ENCODE assay signal across 20 cellular contexts in genomic region chr6:157300436-157300835, GRCh38. TPM values are rescaled to one million over a fixed set of nuclear protein-coding genes. Genes with fewer than 3 reads are reported as not detected.
DNase-seq lines count a peak whose midpoint lies in the region; ATAC-seq and TF ChIP-seq lines count a peak whose summit lies in the region.
"Had no signal": no experiment of that assay in that cellular context is flagged by ENCODE, and none has a peak within 500 bp of the region (broad histone marks: within the 10 kb centered on the region; RNA-seq: fewer than 3 reads in every experiment).

No MANE protein-coding gene starts in this region.

- H3K27ac Mint-ChIP-seq in activated CD8-positive, alpha-beta memory T cell treated with anti-CD3 and anti-CD28 coated beads, Interleukin-2, amount 10 ng/mL, durations not matched to agents 7 days and 5 days, result no peak overlapping the region
- H3K27ac Mint-ChIP-seq: B cell; CD4-positive, alpha-beta T cell; CD8-positive, alpha-beta T cell had no signal

- no peak overlapping the region for H3K4me3 ChIP-seq in heart left ventricle
- H3K4me3 ChIP-seq in right atrium auricular region, result no peak overlapping the region
- no peak overlapping the region for H3K4me3 ChIP-seq in right cardiac atrium (ENCODE audit: low read length)
- no peak overlapping the region for H3K4me3 ChIP-seq in upper lobe of left lung
- H3K4me3 ChIP-seq: A549; BLaER1 treated with 17β-estradiol and CSF1 and Interleukin-3, amounts not matched to agents 10 nM and 100 nM had no signal

- H3K9me3 ChIP-seq in heart left ventricle, result no peaks in the 10 kb centered on the region
- no peaks in the 10 kb centered on the region for H3K9me3 ChIP-seq in right atrium auricular region
- H3K9me3 ChIP-seq in right cardiac atrium (ENCODE audit: control insufficient read depth, low read length), result no peaks in the 10 kb centered on the region
- H3K9me3 ChIP-seq in upper lobe of left lung, result no peaks in the 10 kb centered on the region
- H3K9me3 ChIP-seq: A549, Caco-2 had no signal

- H3K36me3 Mint-ChIP-seq in activated CD8-positive, alpha-beta memory T cell treated with anti-CD3 and anti-CD28 coated beads, Interleukin-2, amount 10 ng/mL, durations not matched to agents 7 days and 5 days, result peaks cover 4% of the 10 kb centered on the region

- H3K36me3 ChIP-seq in heart left ventricle (peaks cover 0 to 5% (median 0%) of the 10 kb centered on the region in 9 donors), right atrium auricular region (peaks cover 6% of the 10 kb centered on the region), upper lobe of left lung (no peaks in the 10 kb centered on the region)

- H3K4me1 ChIP-seq in heart left ventricle (peaks cover 0 to 36% (median 25%) of the 10 kb centered on the region in 12 donors), right atrium auricular region (peaks cover 0 to 16% of the 10 kb centered on the region in 2 donors), right cardiac atrium (ENCODE audit: control insufficient read depth, insufficient read depth, low read length) (peaks cover 5% of the 10 kb centered on the region), upper lobe of left lung (peaks cover 0 to 21% (median 13%) of the 10 kb centered on the region in 4 donors)
- H3K4me1 ChIP-seq: A549 had no signal

- CTCF ChIA-PET in activated CD8-positive, alpha-beta memory T cell treated with anti-CD3 and anti-CD28 coated beads, Interleukin-2, amount 10 ng/mL, durations not matched to agents 7 days and 5 days (lab: Charles Lee), result interaction anchor here (0.6 kb wide), 1 partner anchor 239 kb away, joined by 3 read pairs; no protein-coding TSS in a partner anchor

- H3K27me3 ChIP-seq in heart left ventricle (no peaks in the 10 kb centered on the region), right atrium auricular region (no peaks in the 10 kb centered on the region), right cardiac atrium (ENCODE audit: control insufficient read depth, insufficient read depth) (no peaks in the 10 kb centered on the region), upper lobe of left lung (no peaks in the 10 kb centered on the region)
- H3K27me3 ChIP-seq: BLaER1 treated with 17β-estradiol and CSF1 and Interleukin-3, amounts not matched to agents 10 nM and 100 nM had no signal

- no peak overlapping the region for H3K4me3 Mint-ChIP-seq in activated CD8-positive, alpha-beta memory T cell treated with anti-CD3 and anti-CD28 coated beads, Interleukin-2, amount 10 ng/mL, durations not matched to agents 7 days and 5 days
- H3K4me3 Mint-ChIP-seq: B cell; CD4-positive, alpha-beta T cell; CD8-positive, alpha-beta T cell had no signal

- H3K27me3 Mint-ChIP-seq in activated CD8-positive, alpha-beta memory T cell treated with anti-CD3 and anti-CD28 coated beads, Interleukin-2, amount 10 ng/mL, durations not matched to agents 7 days and 5 days, result no peaks in the 10 kb centered on the region
- H3K27me3 Mint-ChIP-seq: B cell; CD4-positive, alpha-beta T cell had no signal

- H3K4me1 Mint-ChIP-seq in activated CD8-positive, alpha-beta memory T cell treated with anti-CD3 and anti-CD28 coated beads, Interleukin-2, amount 10 ng/mL, durations not matched to agents 7 days and 5 days, result peaks cover 8% of the 10 kb centered on the region

- no peak for TF ChIP-seq CTCF in heart left ventricle (IDR thresholded peaks at IDR 0.05)
- TF ChIP-seq CTCF in right atrium auricular region (IDR thresholded peaks at IDR 0.05), result no peak
- no peak for TF ChIP-seq CTCF in upper lobe of left lung (IDR thresholded peaks at IDR 0.05)

- peak; percentile 43 for ATAC-seq in Right ventricle myocardium inferior
- ATAC-seq in heart left ventricle, result peak; percentile 51 to 67 (median 59)
- peak; percentile 8 to 38 for ATAC-seq in left cardiac atrium
- peak; percentile 31 to 72 for ATAC-seq in right cardiac atrium
- no peak for ATAC-seq in activated CD8-positive, alpha-beta memory T cell treated with anti-CD3 and anti-CD28 coated beads, Interleukin-2, amount 10 ng/mL, durations not matched to agents 7 days and 5 days
- ATAC-seq in upper lobe of left lung (ENCODE audit: low FRiP score in 2 of 2), result no peak
- ATAC-seq: A549; CD8-positive, alpha-beta T cell had no signal

- TF ChIP-seq POLR2A in heart left ventricle (IDR thresholded peaks at IDR 0.05) (no peak), upper lobe of left lung (IDR thresholded peaks at IDR 0.05) (no peak)

- no peak for TF ChIP-seq EP300 in upper lobe of left lung (IDR thresholded peaks at IDR 0.05)

- H3K27ac ChIP-seq in heart left ventricle (no peak overlapping the region), right atrium auricular region (no peak overlapping the region), right cardiac atrium (ENCODE audit: low read length) (no peak overlapping the region), upper lobe of left lung (no peak overlapping the region)
- H3K27ac ChIP-seq: 22Rv1; A549; BLaER1 treated with 17β-estradiol and CSF1 and Interleukin-3, amounts not matched to agents 10 nM and 100 nM; C4-2B had no signal

- WGBS in heart left ventricle, 4 donors, result 72 to 85% (median 81%) methylated on average over 12 of the region's 12 CpGs
- WGBS in right cardiac atrium, result 87% methylated on average over 12 of the region's 12 CpGs
- 96 to 97% methylated on average over 12 of the region's 12 CpGs for WGBS in upper lobe of left lung, 2 donors

- no peak for DNase-seq in Right ventricle myocardium inferior (ENCODE audit: missing footprints)
- no peak for DNase-seq in cardiac septum (ENCODE audit: low spot score)
- DNase-seq in heart left ventricle, result no peak
- DNase-seq in right atrium auricular region (ENCODE audit: low spot score), result no peak
- no peak for DNase-seq in left cardiac atrium
- DNase-seq in right cardiac atrium, result no peak
- DNase-seq in activated CD8-positive, alpha-beta memory T cell treated with anti-CD3 and anti-CD28 coated beads, Interleukin-2, amount 10 ng/mL, durations not matched to agents 7 days and 5 days, result no peak
- no peak for DNase-seq in upper lobe of left lung
- DNase-seq: AML-193; Caco-2; Calu3; CD4-positive, alpha-beta T cell; CD8-positive, alpha-beta T cell; DMS79 treated with DMSO at 0.1 percent for 48 hours; GF-D8 had no signal

- no peaks in the 10 kb centered on the region for H3K9me3 Mint-ChIP-seq in activated CD8-positive, alpha-beta memory T cell treated with anti-CD3 and anti-CD28 coated beads, Interleukin-2, amount 10 ng/mL, durations not matched to agents 7 days and 5 days (ENCODE audit: low read depth)
- H3K9me3 Mint-ChIP-seq: CD4-positive, alpha-beta T cell; CD8-positive, alpha-beta T cell had no signal

- intact Hi-C loops in Right ventricle myocardium inferior (cut with DNase I) (no loop called here), cardiac septum (cut with DNase I) (no loop called here), heart left ventricle (cut with DNase I) (no loop called here), left cardiac atrium (cut with DNase I) (no loop called here), right cardiac atrium (cut with DNase I) (no loop called here)

RNA-seq across cellular contexts. Expression of gene TMEM242, which starts 22.9 kb away (rescaled TPM):
- 19.4 TPM for total RNA-seq in Right ventricle myocardium inferior
- 18.9 TPM for total RNA-seq in cardiac septum
- total RNA-seq in heart left ventricle, result 10 to 100 TPM in 7 of 9 donors, 1 to 10 TPM in 2; 5.9 to 18.3 (median 13.2) TPM
- 10 to 100 TPM; 11.3 to 16.5 TPM for polyA plus RNA-seq in heart left ventricle
- total RNA-seq in right atrium auricular region, result 1 to 10 TPM; 4.9 to 6.2 TPM
- 10 to 100 TPM; 12.4 to 14.5 TPM for total RNA-seq in left cardiac atrium
- total RNA-seq in right cardiac atrium, result 10 to 100 TPM; 11.5 to 14.8 (median 13.8) TPM
- 12.3 TPM for polyA plus RNA-seq in right cardiac atrium
- total RNA-seq in activated CD8-positive, alpha-beta memory T cell treated with anti-CD3 and anti-CD28 coated beads, Interleukin-2, amount 10 ng/mL, durations not matched to agents 7 days and 5 days, result 10 to 100 TPM; 10.3 to 14.1 TPM
- total RNA-seq in upper lobe of left lung, result 10 to 100 TPM in 1 of 6 donors, 1 to 10 TPM in 5; 2.1 to 10.8 (median 6.5) TPM

Comparison
In these comparisons a context has a peak if more than half of its experiments do, and no peak if none do; other contexts are left out.
1. ATAC-seq: peak in Right ventricle myocardium inferior (single experiment), heart left ventricle (4 of 4), left cardiac atrium (2 of 2) and right cardiac atrium (2 of 2); none in activated CD8-positive, alpha-beta memory T cell treated with anti-CD3 and anti-CD28 coated beads, Interleukin-2, amount 10 ng/mL, durations not matched to agents 7 days and 5 days (single experiment) and upper lobe of left lung (0 of 2).